1 cellular context compared by ENCODE assay signal in genomic region chr1:23424171-23424959, GRCh38.
TF ChIP-seq lines count a peak whose summit lies in the region.

Gene TCEA3 (minus strand): TSS chr1:23424748. CDS start chr1:23424633, 115 bp downstream.

TF ChIP-seq in HepG2, 621 proteins besides CTCF, POLR2A, EP300 and RAD21 (continued from another document and continues in another):
- TF ChIP-seq POGK (CRISPR knock-in tag; conservative IDR thresholded peaks at IDR 0.05): no peak
- no peak for TF ChIP-seq RFXAP (CRISPR knock-in tag; IDR thresholded peaks at IDR 0.05; ENCODE audit: borderline replicate concordance)
- TF ChIP-seq SMC3 (IDR thresholded peaks at IDR 0.05; ENCODE audit: low read length): no peak
- peak; percentile 80 for TF ChIP-seq HOXA5 (CRISPR knock-in tag; IDR thresholded peaks at IDR 0.05)
- TF ChIP-seq ZBTB49 (CRISPR knock-in tag; IDR thresholded peaks at IDR 0.05; ENCODE audit: borderline replicate concordance): no peak
- no peak for TF ChIP-seq ZNF10 (CRISPR knock-in tag; IDR thresholded peaks at IDR 0.05; ENCODE audit: borderline replicate concordance, low read depth)
- no peak for TF ChIP-seq NR2F2 (IDR thresholded peaks at IDR 0.05; ENCODE audit: borderline replicate concordance, low read depth)
- 0 out of 2 replicates have a peak, but pooled peaks have one; percentile 23 for TF ChIP-seq ARNTL (CRISPR knock-in tag; IDR thresholded peaks at IDR 0.05)
- no peak for TF ChIP-seq ZSCAN22 (CRISPR knock-in tag; IDR thresholded peaks at IDR 0.05)
- 0 out of 2 replicates have a peak, but pooled peaks have one; percentile 6 for TF ChIP-seq ZNF614 (CRISPR knock-in tag; IDR thresholded peaks at IDR 0.05; ENCODE audit: borderline replicate concordance)
- no peak for TF ChIP-seq ZNF737 (CRISPR knock-in tag; IDR thresholded peaks at IDR 0.05; ENCODE audit: borderline replicate concordance)
- no peak for TF ChIP-seq DDIT3 (CRISPR knock-in tag; IDR thresholded peaks at IDR 0.05)
- no peak for TF ChIP-seq ZNF710 (CRISPR knock-in tag; IDR thresholded peaks at IDR 0.05; ENCODE audit: borderline replicate concordance)
- no peak for TF ChIP-seq ZBTB34 (CRISPR knock-in tag; IDR thresholded peaks at IDR 0.05)
- peak; percentile 59 for TF ChIP-seq YY1 (IDR thresholded peaks at IDR 0.05; ENCODE audit: insufficient read depth, insufficient replicate concordance, low read depth, low read length)
- TF ChIP-seq SIN3B (IDR thresholded peaks at IDR 0.05; ENCODE audit: low read length): no peak
- TF ChIP-seq ZBTB38 (CRISPR knock-in tag; IDR thresholded peaks at IDR 0.05): no peak
- TF ChIP-seq ATF5 (CRISPR knock-in tag; IDR thresholded peaks at IDR 0.05; ENCODE audit: low read depth): 0 out of 2 replicates have a peak, but pooled peaks have one; percentile 27
- no peak for TF ChIP-seq ZNF639 (CRISPR knock-in tag; conservative IDR thresholded peaks at IDR 0.05)
- no peak for TF ChIP-seq CSRNP2 (CRISPR knock-in tag; conservative IDR thresholded peaks at IDR 0.05; ENCODE audit: low read depth)
- no peak for TF ChIP-seq ZNF629 (CRISPR knock-in tag; conservative IDR thresholded peaks at IDR 0.05)
- no peak for TF ChIP-seq ZNF350 (CRISPR knock-in tag; IDR thresholded peaks at IDR 0.05; ENCODE audit: borderline replicate concordance, low read depth)
- no peak for TF ChIP-seq SMYD3 (CRISPR knock-in tag; IDR thresholded peaks at IDR 0.05)
- TF ChIP-seq ZNF18 (CRISPR knock-in tag; IDR thresholded peaks at IDR 0.05; ENCODE audit: insufficient replicate concordance): no peak
- no peak; the same call in 1 of the 2 replicates for TF ChIP-seq ZZZ3 (CRISPR knock-in tag; IDR thresholded peaks at IDR 0.05; ENCODE audit: borderline replicate concordance)
- TF ChIP-seq ZNF484 (CRISPR knock-in tag; IDR thresholded peaks at IDR 0.05; ENCODE audit: borderline replicate concordance, low read depth): no peak
- no peak for TF ChIP-seq TAF15 (IDR thresholded peaks at IDR 0.05; ENCODE audit: low read depth, low read length, poor library complexity, severe bottlenecking)
- 0 out of 2 replicates have a peak, but pooled peaks have one; percentile 69 for TF ChIP-seq KLF15 (CRISPR knock-in tag; IDR thresholded peaks at IDR 0.05; ENCODE audit: borderline replicate concordance)
- TF ChIP-seq HMGXB3 (CRISPR knock-in tag; IDR thresholded peaks at IDR 0.05; ENCODE audit: borderline replicate concordance): no peak; the same call in 1 of the 2 replicates
- TF ChIP-seq ATF6 (CRISPR knock-in tag; conservative IDR thresholded peaks at IDR 0.05): no peak
- no peak for TF ChIP-seq TP53 (CRISPR knock-in tag; conservative IDR thresholded peaks at IDR 0.05)
- no peak for TF ChIP-seq GPBP1L1 (CRISPR knock-in tag; IDR thresholded peaks at IDR 0.05)
- TF ChIP-seq PAWR (CRISPR knock-in tag; IDR thresholded peaks at IDR 0.05; ENCODE audit: borderline replicate concordance): no peak
- TF ChIP-seq ELF3 (CRISPR knock-in tag; IDR thresholded peaks at IDR 0.05): no peak
- no peak for TF ChIP-seq ZBTB7A (CRISPR knock-in tag; IDR thresholded peaks at IDR 0.05)
- 0 out of 2 replicates have a peak, but pooled peaks have one; percentile 26 for TF ChIP-seq ZNF205 (CRISPR knock-in tag; IDR thresholded peaks at IDR 0.05)
